Comparison of ENCODE assay signal across 18 cellular contexts in the genomic region with DNA sequence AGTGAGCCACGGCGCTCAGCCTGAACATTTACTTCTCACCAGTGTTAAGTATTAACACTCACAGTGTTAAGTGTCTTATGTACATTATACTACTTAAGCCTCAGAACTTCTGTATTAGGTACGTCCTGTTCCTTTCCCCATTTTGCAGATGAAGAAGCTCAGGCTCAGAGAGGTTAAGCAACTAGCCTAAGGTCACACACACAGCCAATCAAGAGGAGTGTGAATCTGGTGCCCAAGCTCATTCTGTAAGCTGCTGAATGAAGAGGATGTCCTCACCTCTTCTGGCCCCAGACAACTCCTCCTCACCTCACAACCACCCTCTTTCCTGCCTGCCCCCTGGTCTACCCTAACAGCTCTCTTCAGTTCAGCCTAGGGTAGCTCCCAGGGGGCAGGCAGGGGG. TPM values are rescaled to one million over a fixed set of nuclear protein-coding genes. Genes with fewer than 3 reads are reported as not detected.
A peak's percentile ranks its signal among the peaks of the same experiment; 100 is the strongest.
DNase-seq lines count a peak whose midpoint lies in the region; ATAC-seq, FAIRE-seq and TF ChIP-seq lines count a peak whose summit lies in the region.
"Had no signal": no experiment of that assay in that cellular context is flagged by ENCODE, and none has a peak within 500 bp of the region (broad histone marks: within the 10 kb centered on the region; RNA-seq: fewer than 3 reads in every experiment).

No MANE protein-coding gene starts in this region.

- H3K27me3 ChIP-seq in HepG2 (ENCODE audit: control insufficient read depth in 1 of 2, insufficient read depth in 2 of 2, low read length in 2 of 2) (peaks cover 1 to 9% of the 10 kb centered on the region in 2 experiments; a peak in 4 of 5 replicates), right lobe of liver (no peaks in the 10 kb centered on the region)
- H3K27me3 ChIP-seq: SJSA1 had no signal

- TF ChIP-seq CTCF in HepG2 (CRISPR knock-in tag; IDR thresholded peaks at IDR 0.05) (no peak), right lobe of liver (IDR thresholded peaks at IDR 0.05) (no peak), WTC11 (IDR thresholded peaks at IDR 0.05) (no peak)

- BruUV-seq in HepG2 (replicated peaks; lab: Mats Ljungman, UMichigan): no TSS peak

- no peak for ATAC-seq in HepG2
- ATAC-seq in right lobe of liver: no peak
- no peak for ATAC-seq in WTC11
- ATAC-seq in natural killer cell treated with Interleukin-12 subunit alpha and Interleukin-12 subunit beta and Interleukin-15 and Interleukin-18, amount 100 ng/mL, for 72 hours: no peak
- ATAC-seq: PC-3 had no signal

- no peaks in the 10 kb centered on the region for H3K9me3 Mint-ChIP-seq in WTC11
- no peaks in the 10 kb centered on the region for H3K9me3 Mint-ChIP-seq in natural killer cell treated with Interleukin-12 subunit alpha and Interleukin-12 subunit beta and Interleukin-15 and Interleukin-18, amount 100 ng/mL, for 72 hours

- peaks cover 19% of the 10 kb centered on the region for H3K4me1 Mint-ChIP-seq in WTC11
- H3K4me1 Mint-ChIP-seq in natural killer cell treated with Interleukin-12 subunit alpha and Interleukin-12 subunit beta and Interleukin-15 and Interleukin-18, amount 100 ng/mL, for 72 hours (ENCODE audit: low read depth in 2 of 2): peaks cover 5 to 11% of the 10 kb centered on the region in 2 donors

- H3K4me2 ChIP-seq in HepG2 (ENCODE audit: low read depth, low read length): no peak overlapping the region

- WGBS in HepG2 (ENCODE audit: low lambda C conversion rate): 20% methylated on average over 3 of the region's 3 CpGs
- 66% methylated on average over 3 of the region's 3 CpGs for WGBS in right lobe of liver (ENCODE audit: insufficient coverage, low coverage, low lambda C conversion rate, missing lambda C conversion rate)

- no peaks in the 10 kb centered on the region for H3K36me3 Mint-ChIP-seq in WTC11
- no peaks in the 10 kb centered on the region for H3K36me3 Mint-ChIP-seq in natural killer cell treated with Interleukin-12 subunit alpha and Interleukin-12 subunit beta and Interleukin-15 and Interleukin-18, amount 100 ng/mL, for 72 hours

- no peak overlapping the region for H3K4me3 Mint-ChIP-seq in WTC11
- H3K4me3 Mint-ChIP-seq in natural killer cell treated with Interleukin-12 subunit alpha and Interleukin-12 subunit beta and Interleukin-15 and Interleukin-18, amount 100 ng/mL, for 72 hours: no peak overlapping the region

- no peak overlapping the region for H3K9ac ChIP-seq in HepG2 (ENCODE audit: insufficient read depth, low read depth, low read length)

- H2AFZ ChIP-seq in HepG2 (ENCODE audit: low read length): no peak overlapping the region

- no peaks in the 10 kb centered on the region for H3K79me2 ChIP-seq in HepG2 (ENCODE audit: insufficient read depth, low read length)

- no peaks in the 10 kb centered on the region; the same call in 1 of the 2 replicates for H3K27me3 Mint-ChIP-seq in WTC11 (ENCODE audit: low read depth)
- H3K27me3 Mint-ChIP-seq in natural killer cell treated with Interleukin-12 subunit alpha and Interleukin-12 subunit beta and Interleukin-15 and Interleukin-18, amount 100 ng/mL, for 72 hours: no peaks in the 10 kb centered on the region

- no peak for TF ChIP-seq EP300 in HepG2 (IDR thresholded peaks at IDR 0.05; ENCODE audit: low read depth in 2 of 2, low read length in 2 of 2)
- TF ChIP-seq EP300 in HepG2 (CRISPR knock-in tag; IDR thresholded peaks at IDR 0.05; ENCODE audit: borderline replicate concordance): no peak

- FAIRE-seq in HepG2 (lab: Jason Lieb, UNC): no peak
- FAIRE-seq: G401.6, GM18507 had no signal

- H3K27ac ChIP-seq in HepG2 (ENCODE audit: extremely low read length, insufficient read depth, low read length) (no peak overlapping the region), right lobe of liver (no peak overlapping the region)
- H3K27ac ChIP-seq: SJSA1 had no signal

- H3K4me3 ChIP-seq in HepG2 (replicated peaks in 1 of 3; ENCODE audit: insufficient read depth in 1 of 3, low read depth in 2 of 3, low read length in 3 of 3): no peak overlapping the region
- H3K4me3 ChIP-seq in right lobe of liver: no peak overlapping the region
- H3K4me3 ChIP-seq: SJSA1 had no signal

- H3K27ac Mint-ChIP-seq in WTC11: peak overlapping the region; percentile 45; the same call in 1 of the 2 replicates
- H3K27ac Mint-ChIP-seq in natural killer cell treated with Interleukin-12 subunit alpha and Interleukin-12 subunit beta and Interleukin-15 and Interleukin-18, amount 100 ng/mL, for 72 hours: no peak overlapping the region

- CTCF ChIA-PET in HepG2 (lab: Yijun Ruan, JAX; ENCODE audit: low intra/inter-chr PET ratio, low total read pairs) (interaction anchor here (2.7 to 3.4 kb wide), 2 partner anchors 60 to 68 kb away, joined by 18 to 57 read pairs; no protein-coding TSS in a partner anchor), WTC11 (lab: Charles Lee) (interaction anchor here (0.8 to 11.4 kb wide), 17 partner anchors 7 to 342 kb away, joined by 3 to 242 read pairs (median 6); partner anchors contain the start of gene CREB3L1)

- TF ChIP-seq POLR2A in HepG2 (IDR thresholded peaks at IDR 0.05; ENCODE audit: insufficient read depth in 1 of 2, low read depth in 2 of 2, low read length in 2 of 2) (no peak), right lobe of liver (IDR thresholded peaks at IDR 0.05) (no peak)

- H3K36me3 ChIP-seq in HepG2 (replicated peaks in 1 of 2; ENCODE audit: control insufficient read depth in 1 of 2, insufficient read depth in 2 of 2, low read length in 2 of 2) (no peaks in the 10 kb centered on the region), right lobe of liver (no peaks in the 10 kb centered on the region)

- POLR2A ChIA-PET in HepG2 (lab: Yijun Ruan, JAX): interaction anchor here (4.1 kb wide), 1 partner anchor 65 kb away, joined by 31 read pairs; no protein-coding TSS in a partner anchor
- POLR2A ChIA-PET in WTC11 (lab: Charles Lee): interaction anchor here (1.1 to 2.4 kb wide), 3 partner anchors 11 to 64 kb away, joined by 3 to 13 read pairs (median 12); no protein-coding TSS in a partner anchor

- in situ Hi-C loops in HepG2 (cut with HindIII; ENCODE audit: extremely low pct_ligation_motif_present, low pct_unique_long_range_greater_than_20kb): no loop called here

- no peaks in the 10 kb centered on the region for H4K20me1 ChIP-seq in HepG2 (ENCODE audit: insufficient read depth, low read length)

- DNase-seq in HepG2 (ENCODE audit: low spot score): no peak
- DNase-seq in right lobe of liver: no peak
- DNase-seq in WTC11 (ENCODE audit: low spot score): no peak
- peak; percentile 47 for DNase-seq in natural killer cell treated with Interleukin-12 subunit alpha and Interleukin-12 subunit beta and Interleukin-15 and Interleukin-18, amount 100 ng/mL, for 72 hours (ENCODE audit: low spot score)
- no peak for DNase-seq in OCI-M2 (lab: John Stamatoyannopoulos, UW; ENCODE audit: unreplicated experiment)
- no peak for DNase-seq in SHP77 treated with DMSO at 0.1 percent for 48 hours (lab: John Stamatoyannopoulos, UW)
- no peak for DNase-seq in ureter (ENCODE audit: low spot score)
- no peak for DNase-seq in NCI-H446 (lab: John Stamatoyannopoulos, UW)
- DNase-seq: DMS79 treated with DMSO at 0.1 percent for 48 hours, Kasumi-1, NCI-H1105 treated with DMSO at 0.1 percent for 48 hours, NCI-H1694 treated with DMSO at 0.1 percent for 48 hours, NCI-H2107, NCI-H226, PC-3 had no signal

- intact Hi-C loops in HepG2 (cut with micrococcal nuclease; ENCODE audit: unreplicated experiment) (no loop called here), right lobe of liver (cut with DNase I) (loop anchor here (5.0 kb wide), 1 partner anchor 60 kb away; no protein-coding TSS in a partner anchor)

- no peak for TF ChIP-seq RAD21 in HepG2 (CRISPR knock-in tag; IDR thresholded peaks at IDR 0.05)

- H3K4me1 ChIP-seq in HepG2 (ENCODE audit: insufficient read depth, low read length): peaks cover 34% of the 10 kb centered on the region
- no peaks in the 10 kb centered on the region for H3K4me1 ChIP-seq in right lobe of liver

- H3K9me3 ChIP-seq in HepG2 (ENCODE audit: low read length) (no peaks in the 10 kb centered on the region), right lobe of liver (no peaks in the 10 kb centered on the region)
- H3K9me3 ChIP-seq: SJSA1 had no signal

RNA-seq across cellular contexts. Expression of gene CREB3L1, which starts 29.9 kb away (rescaled TPM):
- total RNA-seq in HepG2 (2016; rRNA removed; fragmentation: Illumina TruSeq; extraction: Trizol) (not detected in 2 replicates), right lobe of liver (under 1 TPM; 0.07 to 0.37 (median 0.24) TPM), WTC11 (2021) (10.9 to 12.6 TPM (median 11.4 TPM) in 3 replicates), ureter (39.6 TPM)
- total RNA-seq in HepG2 (2016; cell fraction: cytosol; rRNA removed; fragmentation: Illumina TruSeq; extraction: Trizol; ENCODE audit: low read depth): not detected in 2 replicates
- not detected in 2 replicates for total RNA-seq in HepG2 (2016; cell fraction: insoluble cytoplasmic fraction; rRNA removed; fragmentation: Illumina TruSeq; extraction: Trizol)
- total RNA-seq in HepG2 (2016; cell fraction: membrane; rRNA removed; fragmentation: Illumina TruSeq; extraction: Trizol): not detected in 2 replicates
- not detected in 2 replicates for total RNA-seq in HepG2 (2016; cell fraction: nucleus; rRNA removed; fragmentation: Illumina TruSeq; extraction: Trizol)
- not detected in 2 replicates for polyA plus RNA-seq in HepG2 (2011; rRNA removed)
- not detected in 2 replicates for polyA plus RNA-seq in HepG2 (2011; cell fraction: cytosol; rRNA removed)
- polyA plus RNA-seq in HepG2 (2011; cell fraction: nucleus; rRNA removed): not detected in 2 replicates
- 0.04 TPM in 1 of 2 replicates, not detected in the other for polyA plus RNA-seq in HepG2 (2012)
- not detected in 2 replicates for polyA plus RNA-seq in HepG2 (2016; cell fraction: cytosol; fragmentation: Illumina TruSeq; extraction: Trizol; ENCODE audit: low read depth)
- not detected in 2 replicates for polyA plus RNA-seq in HepG2 (2016; cell fraction: insoluble cytoplasmic fraction; fragmentation: Illumina TruSeq; extraction: Trizol; ENCODE audit: low read depth)
- 0.13 TPM in 1 of 2 replicates, not detected in the other for polyA plus RNA-seq in HepG2 (2016; cell fraction: membrane; fragmentation: Illumina TruSeq; extraction: Trizol; ENCODE audit: low read depth)
- polyA plus RNA-seq in HepG2 (2016; cell fraction: nucleus; fragmentation: Illumina TruSeq; extraction: Trizol; ENCODE audit: insufficient read depth, low read depth): not detected in 2 replicates
- 0.12 and 1.6 TPM in 2 replicates for polyA minus RNA-seq in HepG2 (2011; rRNA and poly(A)+ RNA removed; ENCODE audit: low replicate concordance)
- not detected in 2 replicates for polyA minus RNA-seq in HepG2 (2011; cell fraction: cytosol; rRNA and poly(A)+ RNA removed)
- not detected in 2 replicates for polyA minus RNA-seq in HepG2 (2011; cell fraction: nucleus; rRNA and poly(A)+ RNA removed)
- not detected for total RNA-seq in natural killer cell treated with Interleukin-12 subunit alpha and Interleukin-12 subunit beta and Interleukin-15 and Interleukin-18, amount 100 ng/mL, for 72 hours

RNA-seq across cellular contexts. Expression of gene DGKZ, which starts 39.9 kb away (rescaled TPM):
- 14.6 and 20.7 TPM in 2 replicates for total RNA-seq in HepG2 (2016; rRNA removed; fragmentation: Illumina TruSeq; extraction: Trizol)
- 11.9 and 13.2 TPM in 2 replicates for total RNA-seq in HepG2 (2016; cell fraction: cytosol; rRNA removed; fragmentation: Illumina TruSeq; extraction: Trizol; ENCODE audit: low read depth)
- total RNA-seq in HepG2 (2016; cell fraction: insoluble cytoplasmic fraction; rRNA removed; fragmentation: Illumina TruSeq; extraction: Trizol): 11.6 and 19.8 TPM in 2 replicates
- 26.9 and 29.6 TPM in 2 replicates for total RNA-seq in HepG2 (2016; cell fraction: membrane; rRNA removed; fragmentation: Illumina TruSeq; extraction: Trizol)
- 18.5 and 22.1 TPM in 2 replicates for total RNA-seq in HepG2 (2016; cell fraction: nucleus; rRNA removed; fragmentation: Illumina TruSeq; extraction: Trizol)
- polyA plus RNA-seq in HepG2 (2011; rRNA removed): 15.8 and 17.6 TPM in 2 replicates
- polyA plus RNA-seq in HepG2 (2011; cell fraction: cytosol; rRNA removed): 8.8 and 15.2 TPM in 2 replicates
- 108 and 162 TPM in 2 replicates for polyA plus RNA-seq in HepG2 (2011; cell fraction: nucleus; rRNA removed)
- polyA plus RNA-seq in HepG2 (2012): 11.6 and 19.4 TPM in 2 replicates
- 18.6 and 18.8 TPM in 2 replicates for polyA plus RNA-seq in HepG2 (2016; cell fraction: cytosol; fragmentation: Illumina TruSeq; extraction: Trizol; ENCODE audit: low read depth)
- polyA plus RNA-seq in HepG2 (2016; cell fraction: insoluble cytoplasmic fraction; fragmentation: Illumina TruSeq; extraction: Trizol; ENCODE audit: low read depth): 21.9 and 30.3 TPM in 2 replicates
- polyA plus RNA-seq in HepG2 (2016; cell fraction: membrane; fragmentation: Illumina TruSeq; extraction: Trizol; ENCODE audit: low read depth): 44.5 and 49.9 TPM in 2 replicates
- 65.9 and 71.9 TPM in 2 replicates for polyA plus RNA-seq in HepG2 (2016; cell fraction: nucleus; fragmentation: Illumina TruSeq; extraction: Trizol; ENCODE audit: insufficient read depth, low read depth)
- 43.2 and 71.9 TPM in 2 replicates for polyA minus RNA-seq in HepG2 (2011; rRNA and poly(A)+ RNA removed; ENCODE audit: low replicate concordance)
- polyA minus RNA-seq in HepG2 (2011; cell fraction: cytosol; rRNA and poly(A)+ RNA removed): 12.3 and 14.8 TPM in 2 replicates
- polyA minus RNA-seq in HepG2 (2011; cell fraction: nucleus; rRNA and poly(A)+ RNA removed): 15.9 and 16.9 TPM in 2 replicates
- total RNA-seq in right lobe of liver: 10 to 100 TPM; 10.7 to 57.9 (median 16.0) TPM
- total RNA-seq in WTC11 (2021): 107 to 139 TPM (median 115 TPM) in 3 replicates
- 100 to 1,000 TPM; 104 to 207 TPM for total RNA-seq in natural killer cell treated with Interleukin-12 subunit alpha and Interleukin-12 subunit beta and Interleukin-15 and Interleukin-18, amount 100 ng/mL, for 72 hours
- total RNA-seq in ureter: 76.3 TPM
